ENCODE assay signal across 12 cellular contexts in genomic region chr1:214569357-214570004, GRCh38. TPM values are rescaled to one million over a fixed set of nuclear protein-coding genes. Genes with fewer than 3 reads are reported as not detected.
A peak's percentile ranks its signal among the peaks of the same experiment; 100 is the strongest.
DNase-seq lines count a peak whose midpoint lies in the region; ATAC-seq and TF ChIP-seq lines count a peak whose summit lies in the region.
"Had no signal": no experiment of that assay in that cellular context is flagged by ENCODE, and none has a peak within 500 bp of the region (broad histone marks: within the 10 kb centered on the region; RNA-seq: fewer than 3 reads in every experiment).

No MANE protein-coding gene starts in this region.

- no peak for TF ChIP-seq POLR2A in sigmoid colon (IDR thresholded peaks at IDR 0.05)

- no peaks in the 10 kb centered on the region for H3K79me2 ChIP-seq in PC-3 (ENCODE audit: low read length)
- no peaks in the 10 kb centered on the region for H3K79me2 ChIP-seq in mammary epithelial cell (ENCODE audit: insufficient read depth, low read length)

- no peak for TF ChIP-seq CTCF in PC-3 (conservative IDR thresholded peaks at IDR 0.05; ENCODE audit: low read depth, low read length)
- no peak for TF ChIP-seq CTCF in mammary epithelial cell (conservative IDR thresholded peaks at IDR 0.05 in 1 of 2, IDR thresholded peaks at IDR 0.05 in 1 of 2; ENCODE audit: extremely low read depth in 1 of 2, insufficient read depth in 1 of 2, low read depth in 1 of 2, low read length in 2 of 2)
- no peak for TF ChIP-seq CTCF in sigmoid colon (IDR thresholded peaks at IDR 0.05)

- H3K4me2 ChIP-seq in PC-3 (ENCODE audit: low read length) (peak overlapping the region; percentile 73), mammary epithelial cell (ENCODE audit: insufficient read depth, low read depth, low read length) (peak overlapping the region; percentile 44)

- H3K36me3 ChIP-seq in PC-3 (ENCODE audit: low read depth, low read length) = no peaks in the 10 kb centered on the region
- no peaks in the 10 kb centered on the region for H3K36me3 ChIP-seq in mammary epithelial cell (ENCODE audit: insufficient read depth, low read length)
- no peaks in the 10 kb centered on the region for H3K36me3 ChIP-seq in sigmoid colon
- H3K36me3 ChIP-seq: tibial artery had no signal

- H3K9ac ChIP-seq in PC-3 (ENCODE audit: low read length) (peak overlapping the region; percentile 38), mammary epithelial cell (ENCODE audit: insufficient read depth, low read length) (no peak overlapping the region)

- 82% methylated on average over 2 of the region's 2 CpGs for WGBS in mammary epithelial cell (ENCODE audit: low coverage, missing lambda C conversion rate)
- WGBS in sigmoid colon, 2 donors = 83 to 95% methylated on average over 2 of the region's 2 CpGs

- H4K20me1 ChIP-seq in PC-3 (ENCODE audit: low read length) (no peaks in the 10 kb centered on the region), mammary epithelial cell (ENCODE audit: insufficient read depth, low read length) (no peaks in the 10 kb centered on the region)

- DNase-seq in Daoy (ENCODE audit: low read depth) = peak; percentile 80
- peak; percentile 85 for DNase-seq in PC-3
- peak; percentile 68 for DNase-seq in mammary epithelial cell
- DNase-seq in myocyte (ENCODE audit: low read depth) = peak; percentile 20
- no peak for DNase-seq in sigmoid colon
- no peak for DNase-seq in stimulated activated CD4-positive, alpha-beta T cell treated with anti-CD3 and anti-CD28 coated beads, Interleukin-4, amount 100 ng/mL, for 1 hour
- DNase-seq in NK-92 (lab: John Stamatoyannopoulos, UW; ENCODE audit: unreplicated experiment) = no peak
- DNase-seq: CD4-positive, CD25-positive, alpha-beta regulatory T cell; naive thymus-derived CD4-positive, alpha-beta T cell; psoas muscle; tibial artery had no signal

- dilution Hi-C loops in mammary epithelial cell (cut with HindIII; ENCODE audit: low sequenced_read_pairs) = no loop called here

- H3K27ac ChIP-seq in PC-3 (ENCODE audit: low read length) = peak overlapping the region; percentile 86
- peak overlapping the region; percentile 99 for H3K27ac ChIP-seq in mammary epithelial cell (ENCODE audit: insufficient read depth, low read depth, low read length)
- no peak overlapping the region for H3K27ac ChIP-seq in sigmoid colon
- H3K27ac ChIP-seq: psoas muscle had no signal

- H2AFZ ChIP-seq in PC-3 (ENCODE audit: low read length) (peak overlapping the region; percentile 58), mammary epithelial cell (ENCODE audit: low read depth, low read length) (no peak overlapping the region)

- H3K9me2 ChIP-seq in PC-3 (replicated peaks; ENCODE audit: low read length) = no peaks in the 10 kb centered on the region

- H3K4me1 ChIP-seq in PC-3 (ENCODE audit: insufficient read depth, low read length) = peaks cover 72% of the 10 kb centered on the region
- peaks cover 80% of the 10 kb centered on the region for H3K4me1 ChIP-seq in mammary epithelial cell (ENCODE audit: insufficient read depth, low read length)
- H3K4me1 ChIP-seq in sigmoid colon = peaks cover 0 to 15% (median 11%) of the 10 kb centered on the region in 4 donors

- no TSS peak for BruUV-seq in PC-3 (replicated peaks; lab: Mats Ljungman, UMichigan)
- BruUV-seq in mammary epithelial cell (replicated peaks; lab: Mats Ljungman, UMichigan) = no TSS peak

- H3K4me3 ChIP-seq in PC-3 (ENCODE audit: low read length) = 0 out of 2 replicates have a peak overlapping the region, but pooled peaks have one; percentile 17
- H3K4me3 ChIP-seq in mammary epithelial cell (replicated peaks in 1 of 3; ENCODE audit: insufficient read depth in 1 of 3, low read depth in 2 of 3, low read length in 3 of 3) = no peak overlapping the region
- no peak overlapping the region for H3K4me3 ChIP-seq in sigmoid colon
- H3K4me3 ChIP-seq: psoas muscle, tibial artery had no signal

- no peaks in the 10 kb centered on the region for H3K27me3 ChIP-seq in PC-3 (ENCODE audit: low read length)
- H3K27me3 ChIP-seq in mammary epithelial cell (ENCODE audit: insufficient read depth, low read length) = no peaks in the 10 kb centered on the region
- H3K27me3 ChIP-seq in sigmoid colon = no peaks in the 10 kb centered on the region
- H3K27me3 ChIP-seq: tibial artery had no signal

- intact Hi-C loops in PC-3 (cut with micrococcal nuclease) (loop anchor here (1.0 to 5.0 kb wide), 4 partner anchors 13 to 122 kb away; no protein-coding TSS in a partner anchor), mammary epithelial cell (cut with micrococcal nuclease) (no loop called here), sigmoid colon (cut with DNase I) (no loop called here)

- in situ Hi-C loops in mammary epithelial cell (cut with MboI; ENCODE audit: low sequenced_read_pairs in 2 of 2) = no loop called here

- TF ChIP-seq EP300 in sigmoid colon (IDR thresholded peaks at IDR 0.05) = no peak

- H3F3A ChIP-seq in PC-3 (ENCODE audit: low read length, unreplicated experiment) = peaks cover 5% of the 10 kb centered on the region

- CTCF ChIA-PET in PC-3 (lab: Charles Lee) = interaction anchor here (0.6 kb wide), 1 partner anchor 181 kb away, joined by 3 read pairs; no protein-coding TSS in a partner anchor
- CTCF ChIA-PET in mammary epithelial cell (lab: Charles Lee; ENCODE audit: low non-redundant PET) = no interaction called here

- H3K9me3 ChIP-seq in PC-3 (ENCODE audit: low read length) (no peaks in the 10 kb centered on the region), mammary epithelial cell (replicated peaks; ENCODE audit: insufficient read depth, low read length) (no peaks in the 10 kb centered on the region), sigmoid colon (no peaks in the 10 kb centered on the region)
- H3K9me3 ChIP-seq: psoas muscle, tibial artery had no signal

- ATAC-seq in PC-3 (peak; percentile 57), HG02763 (IDR thresholded peaks at IDR 0.05; ENCODE audit: unreplicated experiment) (no peak)
- ATAC-seq: naive thymus-derived CD4-positive, alpha-beta T cell; psoas muscle had no signal

- POLR2A ChIA-PET in PC-3 (lab: Charles Lee; ENCODE audit: unreplicated experiment) = no interaction called here

RNA-seq across cellular contexts. Expression of gene PTPN14, which starts 18.1 kb away (rescaled TPM):
- 16.5 and 23.5 TPM in 2 replicates for total RNA-seq in Daoy (2014; rRNA removed; shearing (Covaris generic))
- total RNA-seq in PC-3 (2014; rRNA removed) = 12.6 and 17.1 TPM in 2 replicates
- 100 to 1,000 TPM; 152 to 157 TPM for total RNA-seq in mammary epithelial cell
- 52.9 TPM for polyA plus RNA-seq in mammary epithelial cell
- polyA minus RNA-seq in mammary epithelial cell = 116 TPM
- total RNA-seq in myocyte = 17.8 and 19.0 TPM in 2 replicates
- 26.2 TPM for polyA plus RNA-seq in myocyte (2012)
- total RNA-seq in sigmoid colon = 10 to 100 TPM; 20.1 to 35.5 (median 33.1) TPM
- 1 to 10 TPM in 1 of 3 donors, under 1 TPM in 2; 0.46 to 3.1 (median 0.60) TPM for polyA plus RNA-seq in sigmoid colon

RNA-seq across cellular contexts. Expression of gene CENPF, which starts 33.5 kb away (rescaled TPM):
- 64.2 and 64.3 TPM in 2 replicates for total RNA-seq in Daoy (2014; rRNA removed; shearing (Covaris generic))
- 92.6 and 101 TPM in 2 replicates for total RNA-seq in PC-3 (2014; rRNA removed)
- 10 to 100 TPM in 1 of 2 donors, 1 to 10 TPM in 1; 1.7 to 52.4 TPM for total RNA-seq in mammary epithelial cell
- polyA plus RNA-seq in mammary epithelial cell = 12.0 TPM
- 10.8 TPM for polyA minus RNA-seq in mammary epithelial cell
- 2.8 and 3.7 TPM in 2 replicates for total RNA-seq in myocyte
- 0.57 TPM for polyA plus RNA-seq in myocyte (2012)
- total RNA-seq in sigmoid colon = 1 to 10 TPM in 2 of 4 donors, under 1 TPM in 2; 0.36 to 1.9 (median 0.93) TPM
- polyA plus RNA-seq in sigmoid colon = 10 to 100 TPM in 1 of 3 donors, 1 to 10 TPM in 2; 2.1 to 25.2 (median 3.6) TPM

Comparison
In these comparisons a context has a peak if more than half of its experiments do, and no peak if none do; other contexts are left out.
1. DNase-seq: peak in Daoy (single experiment), PC-3 (single experiment), mammary epithelial cell (single experiment) and myocyte (single experiment); none in sigmoid colon (single experiment), stimulated activated CD4-positive, alpha-beta T cell treated with anti-CD3 and anti-CD28 coated beads, Interleukin-4, amount 100 ng/mL, for 1 hour (single experiment) and NK-92 (single experiment).
2. H3K27ac ChIP-seq: peak in PC-3 (single experiment) and mammary epithelial cell (single experiment); none in sigmoid colon (0 of 4).